9 cellular contexts compared by ENCODE assay signal in genomic region chr1:110673197-110673701, GRCh38. TPM values are rescaled to one million over a fixed set of nuclear protein-coding genes. Genes with fewer than 3 reads are reported as not detected.
DNase-seq lines count a peak whose midpoint lies in the region; ATAC-seq and TF ChIP-seq lines count a peak whose summit lies in the region.
"Had no signal": no experiment of that assay in that cellular context is flagged by ENCODE, and none has a peak within 500 bp of the region (broad histone marks: within the 10 kb centered on the region; RNA-seq: fewer than 3 reads in every experiment).

No MANE protein-coding gene starts in this region.

- no peaks in the 10 kb centered on the region for H3K9me3 ChIP-seq in OCI-LY7 (ENCODE audit: low read length)

- H3K4me3 ChIP-seq in OCI-LY7 (ENCODE audit: low read depth, low read length, poor library complexity, severe bottlenecking): peak overlapping the region; percentile 84
- H3K4me3 ChIP-seq in rectal smooth muscle tissue (ENCODE audit: low read length): peak overlapping the region; percentile 43

- no peak overlapping the region for H3K9ac ChIP-seq in rectal smooth muscle tissue (ENCODE audit: low read length)

- no peaks in the 10 kb centered on the region for H3K9me2 ChIP-seq in OCI-LY7 (ENCODE audit: insufficient read depth, low read length)

- peak overlapping the region; percentile 90 for H3K4me2 ChIP-seq in OCI-LY7 (ENCODE audit: low read length)

- peaks cover 56% of the 10 kb centered on the region for H3K79me2 ChIP-seq in OCI-LY7 (ENCODE audit: insufficient read depth, low read depth, low read length)

- POLR2A ChIA-PET in OCI-LY7 (lab: Charles Lee): interaction anchor here (0.6 to 3.8 kb wide), 14 partner anchors 10 to 332 kb away, joined by 3 to 27 read pairs (median 4); no protein-coding TSS in a partner anchor

- ATAC-seq in GM19324 (IDR thresholded peaks at IDR 0.05; ENCODE audit: low FRiP score, unreplicated experiment): peak; percentile 1
- ATAC-seq in GM21576 (IDR thresholded peaks at IDR 0.05; ENCODE audit: unreplicated experiment): no peak
- ATAC-seq in GM19455 (IDR thresholded peaks at IDR 0.05; ENCODE audit: unreplicated experiment): no peak
- no peak for ATAC-seq in HG03520 (IDR thresholded peaks at IDR 0.05; ENCODE audit: unreplicated experiment)

- TF ChIP-seq CTCF in OCI-LY7 (conservative IDR thresholded peaks at IDR 0.05; ENCODE audit: low read length): 0 out of 2 replicates have a peak, but pooled peaks have one; percentile 30

- intact Hi-C loops in OCI-LY7 (cut with micrococcal nuclease; ENCODE audit: unreplicated experiment): loop anchor here (2.0 to 10.0 kb wide), 5 partner anchors 109 to 1246 kb away; partner anchors contain the start of genes PSMA5 and RBM15

- DNase-seq in OCI-LY7 (ENCODE audit: low spot score): peak; percentile 72
- peak; percentile 71 for DNase-seq in cerebellar cortex (ENCODE audit: low spot score)
- DNase-seq in HK-2 (ENCODE audit: unreplicated experiment): no peak

- no peaks in the 10 kb centered on the region for H4K20me1 ChIP-seq in OCI-LY7 (ENCODE audit: insufficient read depth, low read length)

- peaks cover 5% of the 10 kb centered on the region for H3K27me3 ChIP-seq in rectal smooth muscle tissue (ENCODE audit: control insufficient read depth, insufficient read depth, low read length)

- BruUV-seq in OCI-LY7 (replicated peaks; lab: Mats Ljungman, UMichigan): TSS peak; percentile 70

- H3K36me3 ChIP-seq in OCI-LY7 (ENCODE audit: insufficient read depth, low read length): peaks cover 7% of the 10 kb centered on the region
- H3K36me3 ChIP-seq in rectal smooth muscle tissue (ENCODE audit: control insufficient read depth, insufficient read depth, low read length): no peaks in the 10 kb centered on the region

- peak overlapping the region; percentile 97 for H3K27ac ChIP-seq in OCI-LY7 (ENCODE audit: low read depth, low read length, poor library complexity, severe bottlenecking)
- H3K27ac ChIP-seq in rectal smooth muscle tissue (ENCODE audit: low read depth, low read length): no peak overlapping the region

- peaks cover 40% of the 10 kb centered on the region for H3K4me1 ChIP-seq in OCI-LY7 (ENCODE audit: insufficient read depth, low read length, poor library complexity, severe bottlenecking)
- H3K4me1 ChIP-seq in rectal smooth muscle tissue (ENCODE audit: control insufficient read depth, insufficient read depth, low read length): no peaks in the 10 kb centered on the region

- CTCF ChIA-PET in OCI-LY7 (lab: Charles Lee; ENCODE audit: unreplicated experiment): interaction anchor here (1.0 to 1.6 kb wide), 3 partner anchors 35 to 93 kb away, joined by 3 to 7 read pairs (median 3); no protein-coding TSS in a partner anchor

- no peak overlapping the region for H2AFZ ChIP-seq in OCI-LY7 (ENCODE audit: low read length)

RNA-seq across cellular contexts. Expression of gene KCNA3, which starts 1.5 kb away (rescaled TPM):
- 46.2 and 58.0 TPM in 2 replicates for total RNA-seq in OCI-LY7 (2014; rRNA removed; shearing (Covaris generic))
- 43.6 and 54.5 TPM in 2 replicates for total RNA-seq in OCI-LY7 (2022)
- total RNA-seq: LHCN-M2 had no signal
